8 cellular contexts compared by ENCODE assay signal in genomic region chr15:48177383-48177874, GRCh38. TPM values are rescaled to one million over a fixed set of nuclear protein-coding genes. Genes with fewer than 3 reads are reported as not detected.
DNase-seq lines count a peak whose midpoint lies in the region; ATAC-seq, FAIRE-seq and TF ChIP-seq lines count a peak whose summit lies in the region.

No MANE protein-coding gene starts in this region.

- DNase-seq in DMS53 treated with DMSO at 0.1 percent for 48 hours (lab: John Stamatoyannopoulos, UW; ENCODE audit: unreplicated experiment) (peak; percentile 38), NT2/D1 (ENCODE audit: low read depth, low spot score) (no peak), kidney (no peak), OCI-M2 (lab: John Stamatoyannopoulos, UW; ENCODE audit: unreplicated experiment) (no peak)
- DNase-seq in central memory CD4-positive, alpha-beta T cell = peak; percentile 29
- DNase-seq in stimulated activated naive B cell treated with anti-CD40 and anti-IgM and Interleukin-4, amounts not matched to agents 10 μg/mL and 1 μg/mL and 100 μg/mL, for 72 hours = peak; percentile 6

- peaks cover 9 to 12% of the 10 kb centered on the region in 2 donors for H3K27me3 Mint-ChIP-seq in stimulated activated naive B cell treated with anti-CD40 and anti-IgM and Interleukin-4, amounts not matched to agents 10 μg/mL and 1 μg/mL and 100 μg/mL, for 72 hours

- no peak for FAIRE-seq in kidney (lab: Jason Lieb, UNC)

- H3K36me3 Mint-ChIP-seq in stimulated activated naive B cell treated with anti-CD40 and anti-IgM and Interleukin-4, amounts not matched to agents 10 μg/mL and 1 μg/mL and 100 μg/mL, for 72 hours = peaks cover 8 to 19% of the 10 kb centered on the region in 2 donors

- H3K36me3 ChIP-seq in NT2/D1 (ENCODE audit: insufficient read depth, insufficient read length, low read length) (no peaks in the 10 kb centered on the region), kidney (ENCODE audit: control insufficient read depth in 1 of 2, insufficient read depth in 2 of 2, low read length in 2 of 2) (no peaks in the 10 kb centered on the region)

- H3K27me3 ChIP-seq in NT2/D1 (ENCODE audit: insufficient read depth, insufficient read length) = no peaks in the 10 kb centered on the region

- peaks cover 7 to 16% of the 10 kb centered on the region in 2 donors for H3K4me1 Mint-ChIP-seq in stimulated activated naive B cell treated with anti-CD40 and anti-IgM and Interleukin-4, amounts not matched to agents 10 μg/mL and 1 μg/mL and 100 μg/mL, for 72 hours

- H3K27ac Mint-ChIP-seq in stimulated activated naive B cell treated with anti-CD40 and anti-IgM and Interleukin-4, amounts not matched to agents 10 μg/mL and 1 μg/mL and 100 μg/mL, for 72 hours = peak overlapping the region; percentile 94

- peaks cover 0 to 1% of the 10 kb centered on the region in 2 donors for H3K9me3 Mint-ChIP-seq in stimulated activated naive B cell treated with anti-CD40 and anti-IgM and Interleukin-4, amounts not matched to agents 10 μg/mL and 1 μg/mL and 100 μg/mL, for 72 hours

- peak overlapping the region; percentile 85 to 87 for H3K4me3 Mint-ChIP-seq in stimulated activated naive B cell treated with anti-CD40 and anti-IgM and Interleukin-4, amounts not matched to agents 10 μg/mL and 1 μg/mL and 100 μg/mL, for 72 hours

- peak overlapping the region; percentile 82 for H3K9ac ChIP-seq in NT2/D1 (ENCODE audit: insufficient read length, low read depth)
- H3K9ac ChIP-seq in kidney (ENCODE audit: low read length in 2 of 2) = peak overlapping the region; percentile 44 to 61

- H3K4me3 ChIP-seq in NT2/D1 (ENCODE audit: insufficient read length, low read depth) (peak overlapping the region; percentile 59), kidney (ENCODE audit: low read length in 2 of 2) (peak overlapping the region; percentile 46 to 72)

- ATAC-seq in GM19397 (IDR thresholded peaks at IDR 0.05; ENCODE audit: unreplicated experiment) (peak; percentile 48), HG03432 (IDR thresholded peaks at IDR 0.05; ENCODE audit: unreplicated experiment) (peak; percentile 75)
- peak; percentile 68 to 76 for ATAC-seq in stimulated activated naive B cell treated with anti-CD40 and anti-IgM and Interleukin-4, amounts not matched to agents 10 μg/mL and 1 μg/mL and 100 μg/mL, for 72 hours (replicated peaks)

- no peak for TF ChIP-seq CTCF in kidney (IDR thresholded peaks at IDR 0.05; ENCODE audit: borderline replicate concordance, extremely low read depth, insufficient read depth)

- no peaks in the 10 kb centered on the region for H3K9me3 ChIP-seq in NT2/D1 (ENCODE audit: insufficient read depth, low read length)
- no peaks in the 10 kb centered on the region for H3K9me3 ChIP-seq in kidney (ENCODE audit: control insufficient read depth in 1 of 2, low read length in 2 of 2)

- peak overlapping the region; percentile 1 to 78 for H3K27ac ChIP-seq in kidney (ENCODE audit: low read depth in 2 of 2, low read length in 2 of 2)

- intact Hi-C loops in kidney (cut with DNase I) = no loop called here

- no peaks in the 10 kb centered on the region for H3K4me1 ChIP-seq in NT2/D1 (ENCODE audit: insufficient read depth, insufficient read length)
- H3K4me1 ChIP-seq in kidney (ENCODE audit: control insufficient read depth in 1 of 2, insufficient read depth in 1 of 2, low read depth in 1 of 2, low read length in 2 of 2) = no peaks in the 10 kb centered on the region

RNA-seq across cellular contexts. Expression of gene MYEF2, which starts 0.7 kb away (rescaled TPM):
- total RNA-seq in kidney = 46.3 TPM
- polyA plus RNA-seq in kidney (ENCODE audit: insufficient read depth, low read depth, low replicate concordance) = 17.6 TPM

RNA-seq across cellular contexts. Expression of gene CTXN2, which starts 14.0 kb away (rescaled TPM):
- total RNA-seq in kidney = 0.06 TPM
- 0.15 TPM for polyA plus RNA-seq in kidney (ENCODE audit: insufficient read depth, low read depth, low replicate concordance)

RNA-seq across cellular contexts. Expression of gene SLC12A1, which starts 28.7 kb away (rescaled TPM):
- total RNA-seq in kidney = 201 TPM
- 370 TPM for polyA plus RNA-seq in kidney (ENCODE audit: insufficient read depth, low read depth, low replicate concordance)

RNA-seq across cellular contexts. Expression of gene SLC24A5, which starts 56.6 kb away (rescaled TPM):
- total RNA-seq in kidney = not detected
- not detected for polyA plus RNA-seq in kidney (ENCODE audit: insufficient read depth, low read depth, low replicate concordance)

Comparison
In these comparisons a context has a peak if more than half of its experiments do, and no peak if none do; other contexts are left out.
1. DNase-seq: peak in DMS53 treated with DMSO at 0.1 percent for 48 hours (single experiment), central memory CD4-positive, alpha-beta T cell (single experiment) and stimulated activated naive B cell treated with anti-CD40 and anti-IgM and Interleukin-4, amounts not matched to agents 10 μg/mL and 1 μg/mL and 100 μg/mL, for 72 hours (single experiment); none in NT2/D1 (single experiment), kidney (single experiment) and OCI-M2 (single experiment).
2. Peak in every context shown above with its lines, with median percentiles within 50 percentile points of each other: ATAC-seq.